Comparison of ENCODE assay signal across 15 cellular contexts in the genomic region with DNA sequence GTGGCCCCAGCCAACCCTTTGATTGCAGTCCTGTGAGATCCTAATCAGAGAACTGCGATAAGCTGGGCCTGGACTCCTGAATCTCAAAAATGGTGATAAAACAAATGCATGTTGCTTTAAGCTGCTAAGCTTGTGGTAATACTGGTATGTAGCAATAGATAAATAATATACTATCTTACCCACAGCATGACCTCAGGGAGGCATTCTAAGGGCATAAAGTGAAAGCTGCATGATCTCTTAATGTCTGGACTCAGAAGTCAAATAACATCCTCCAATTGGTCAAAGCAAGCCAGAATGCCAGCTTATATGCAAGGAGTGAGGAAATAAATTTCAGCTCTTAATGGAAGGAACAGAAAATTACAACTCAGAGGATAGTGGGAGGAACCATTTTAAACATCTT.
A peak's percentile ranks its signal among the peaks of the same experiment; 100 is the strongest.
DNase-seq lines count a peak whose midpoint lies in the region; ATAC-seq and TF ChIP-seq lines count a peak whose summit lies in the region.
"Had no signal": no experiment of that assay in that cellular context is flagged by ENCODE, and none has a peak within 500 bp of the region (broad histone marks: within the 10 kb centered on the region; RNA-seq: fewer than 3 reads in every experiment).

No MANE protein-coding gene starts in this region.

- no peak overlapping the region for H3K27ac ChIP-seq in brain microvascular endothelial cell

- H3K27me3 ChIP-seq in brain microvascular endothelial cell (replicated peaks) = no peaks in the 10 kb centered on the region

- H3K4me3 ChIP-seq in brain microvascular endothelial cell (ENCODE audit: low read depth, low read length) = no peak overlapping the region
- no peak overlapping the region for H3K4me3 ChIP-seq in fibroblast of the aortic adventitia (ENCODE audit: low read depth, low read length)
- H3K4me3 ChIP-seq: GM12878 had no signal

- TF ChIP-seq CTCF in brain microvascular endothelial cell (IDR thresholded peaks at IDR 0.05; ENCODE audit: low read depth, low read length, missing control alignments) (no peak), fibroblast of the aortic adventitia (IDR thresholded peaks at IDR 0.05; ENCODE audit: insufficient read depth, low read length) (no peak)

- peak; percentile 31 for DNase-seq in EL
- peak; percentile 80 for DNase-seq in NCI-H226
- peak; percentile 31 for DNase-seq in brain microvascular endothelial cell
- DNase-seq in fibroblast of the aortic adventitia (ENCODE audit: low read depth) = peak; percentile 3
- no peak for DNase-seq in NCI-H524 (lab: John Stamatoyannopoulos, UW)
- DNase-seq in activated CD4-positive, alpha-beta T cell treated with anti-CD3 and anti-CD28 coated beads for 48 hours = no peak
- DNase-seq: C1 segment of cervical spinal cord, DMS153, NCI-H1092 treated with DMSO at 0.1 percent for 48 hours, NCI-H1694, NCI-H510A, SHP77 had no signal

- H3K36me3 ChIP-seq in brain microvascular endothelial cell (replicated peaks) = no peaks in the 10 kb centered on the region

- ATAC-seq in HG03135 (IDR thresholded peaks at IDR 0.05; ENCODE audit: unreplicated experiment) (no peak), GM21723 (IDR thresholded peaks at IDR 0.05; ENCODE audit: unreplicated experiment) (no peak)
- ATAC-seq: GM12878 had no signal

- in situ Hi-C loops in brain microvascular endothelial cell (cut with HindIII; ENCODE audit: low pct_ligation_motif_present, low sequenced_read_pairs) = no loop called here

Comparison
In these comparisons a context has a peak if more than half of its experiments do, and no peak if none do; other contexts are left out.
1. DNase-seq: peak in EL (single experiment), NCI-H226 (single experiment), brain microvascular endothelial cell (single experiment) and fibroblast of the aortic adventitia (single experiment); none in NCI-H524 (0 of 2) and activated CD4-positive, alpha-beta T cell treated with anti-CD3 and anti-CD28 coated beads for 48 hours (single experiment).